ENCODE assay signal across 1 cellular context in the genomic region with DNA sequence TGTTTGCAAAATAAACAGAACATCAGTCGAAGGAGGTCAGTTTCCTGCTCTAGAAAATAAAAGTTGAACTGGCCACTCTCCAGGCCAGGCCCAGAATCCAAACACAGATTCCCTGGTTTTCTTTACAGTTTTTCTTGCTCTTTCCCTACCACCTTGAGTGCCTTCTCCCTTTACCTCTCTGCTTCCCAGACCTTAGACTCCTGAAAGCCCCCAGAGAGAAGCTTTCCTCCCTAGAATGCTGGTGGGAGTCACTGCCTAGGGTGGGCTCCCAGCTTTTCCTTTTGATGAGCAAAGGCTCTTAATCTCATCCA.
TF ChIP-seq lines count a peak whose summit lies in the region.

No MANE protein-coding gene starts in this region.

TF ChIP-seq in GM23338, 12 proteins besides CTCF, POLR2A, EP300 and RAD21 (continued from another document):
- TF ChIP-seq, protein P1, sequence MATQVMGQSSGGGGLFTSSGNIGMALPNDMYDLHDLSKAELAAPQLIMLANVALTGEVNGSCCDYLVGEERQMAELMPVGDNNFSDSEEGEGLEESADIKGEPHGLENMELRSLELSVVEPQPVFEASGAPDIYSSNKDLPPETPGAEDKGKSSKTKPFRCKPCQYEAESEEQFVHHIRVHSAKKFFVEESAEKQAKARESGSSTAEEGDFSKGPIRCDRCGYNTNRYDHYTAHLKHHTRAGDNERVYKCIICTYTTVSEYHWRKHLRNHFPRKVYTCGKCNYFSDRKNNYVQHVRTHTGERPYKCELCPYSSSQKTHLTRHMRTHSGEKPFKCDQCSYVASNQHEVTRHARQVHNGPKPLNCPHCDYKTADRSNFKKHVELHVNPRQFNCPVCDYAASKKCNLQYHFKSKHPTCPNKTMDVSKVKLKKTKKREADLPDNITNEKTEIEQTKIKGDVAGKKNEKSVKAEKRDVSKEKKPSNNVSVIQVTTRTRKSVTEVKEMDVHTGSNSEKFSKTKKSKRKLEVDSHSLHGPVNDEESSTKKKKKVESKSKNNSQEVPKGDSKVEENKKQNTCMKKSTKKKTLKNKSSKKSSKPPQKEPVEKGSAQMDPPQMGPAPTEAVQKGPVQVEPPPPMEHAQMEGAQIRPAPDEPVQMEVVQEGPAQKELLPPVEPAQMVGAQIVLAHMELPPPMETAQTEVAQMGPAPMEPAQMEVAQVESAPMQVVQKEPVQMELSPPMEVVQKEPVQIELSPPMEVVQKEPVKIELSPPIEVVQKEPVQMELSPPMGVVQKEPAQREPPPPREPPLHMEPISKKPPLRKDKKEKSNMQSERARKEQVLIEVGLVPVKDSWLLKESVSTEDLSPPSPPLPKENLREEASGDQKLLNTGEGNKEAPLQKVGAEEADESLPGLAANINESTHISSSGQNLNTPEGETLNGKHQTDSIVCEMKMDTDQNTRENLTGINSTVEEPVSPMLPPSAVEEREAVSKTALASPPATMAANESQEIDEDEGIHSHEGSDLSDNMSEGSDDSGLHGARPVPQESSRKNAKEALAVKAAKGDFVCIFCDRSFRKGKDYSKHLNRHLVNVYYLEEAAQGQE (IDR thresholded peaks at IDR 0.05; ENCODE audit: unreplicated experiment), result no peak
- no peak for TF ChIP-seq ZNF114 (CRISPR knock-in tag; IDR thresholded peaks at IDR 0.05)
- no peak for TF ChIP-seq EZH2phosphoT487 (IDR thresholded peaks at IDR 0.05; ENCODE audit: unreplicated experiment)
- TF ChIP-seq CREB1 (CRISPR knock-in tag; IDR thresholded peaks at IDR 0.05; ENCODE audit: low read depth), result no peak
- TF ChIP-seq, protein P2, sequence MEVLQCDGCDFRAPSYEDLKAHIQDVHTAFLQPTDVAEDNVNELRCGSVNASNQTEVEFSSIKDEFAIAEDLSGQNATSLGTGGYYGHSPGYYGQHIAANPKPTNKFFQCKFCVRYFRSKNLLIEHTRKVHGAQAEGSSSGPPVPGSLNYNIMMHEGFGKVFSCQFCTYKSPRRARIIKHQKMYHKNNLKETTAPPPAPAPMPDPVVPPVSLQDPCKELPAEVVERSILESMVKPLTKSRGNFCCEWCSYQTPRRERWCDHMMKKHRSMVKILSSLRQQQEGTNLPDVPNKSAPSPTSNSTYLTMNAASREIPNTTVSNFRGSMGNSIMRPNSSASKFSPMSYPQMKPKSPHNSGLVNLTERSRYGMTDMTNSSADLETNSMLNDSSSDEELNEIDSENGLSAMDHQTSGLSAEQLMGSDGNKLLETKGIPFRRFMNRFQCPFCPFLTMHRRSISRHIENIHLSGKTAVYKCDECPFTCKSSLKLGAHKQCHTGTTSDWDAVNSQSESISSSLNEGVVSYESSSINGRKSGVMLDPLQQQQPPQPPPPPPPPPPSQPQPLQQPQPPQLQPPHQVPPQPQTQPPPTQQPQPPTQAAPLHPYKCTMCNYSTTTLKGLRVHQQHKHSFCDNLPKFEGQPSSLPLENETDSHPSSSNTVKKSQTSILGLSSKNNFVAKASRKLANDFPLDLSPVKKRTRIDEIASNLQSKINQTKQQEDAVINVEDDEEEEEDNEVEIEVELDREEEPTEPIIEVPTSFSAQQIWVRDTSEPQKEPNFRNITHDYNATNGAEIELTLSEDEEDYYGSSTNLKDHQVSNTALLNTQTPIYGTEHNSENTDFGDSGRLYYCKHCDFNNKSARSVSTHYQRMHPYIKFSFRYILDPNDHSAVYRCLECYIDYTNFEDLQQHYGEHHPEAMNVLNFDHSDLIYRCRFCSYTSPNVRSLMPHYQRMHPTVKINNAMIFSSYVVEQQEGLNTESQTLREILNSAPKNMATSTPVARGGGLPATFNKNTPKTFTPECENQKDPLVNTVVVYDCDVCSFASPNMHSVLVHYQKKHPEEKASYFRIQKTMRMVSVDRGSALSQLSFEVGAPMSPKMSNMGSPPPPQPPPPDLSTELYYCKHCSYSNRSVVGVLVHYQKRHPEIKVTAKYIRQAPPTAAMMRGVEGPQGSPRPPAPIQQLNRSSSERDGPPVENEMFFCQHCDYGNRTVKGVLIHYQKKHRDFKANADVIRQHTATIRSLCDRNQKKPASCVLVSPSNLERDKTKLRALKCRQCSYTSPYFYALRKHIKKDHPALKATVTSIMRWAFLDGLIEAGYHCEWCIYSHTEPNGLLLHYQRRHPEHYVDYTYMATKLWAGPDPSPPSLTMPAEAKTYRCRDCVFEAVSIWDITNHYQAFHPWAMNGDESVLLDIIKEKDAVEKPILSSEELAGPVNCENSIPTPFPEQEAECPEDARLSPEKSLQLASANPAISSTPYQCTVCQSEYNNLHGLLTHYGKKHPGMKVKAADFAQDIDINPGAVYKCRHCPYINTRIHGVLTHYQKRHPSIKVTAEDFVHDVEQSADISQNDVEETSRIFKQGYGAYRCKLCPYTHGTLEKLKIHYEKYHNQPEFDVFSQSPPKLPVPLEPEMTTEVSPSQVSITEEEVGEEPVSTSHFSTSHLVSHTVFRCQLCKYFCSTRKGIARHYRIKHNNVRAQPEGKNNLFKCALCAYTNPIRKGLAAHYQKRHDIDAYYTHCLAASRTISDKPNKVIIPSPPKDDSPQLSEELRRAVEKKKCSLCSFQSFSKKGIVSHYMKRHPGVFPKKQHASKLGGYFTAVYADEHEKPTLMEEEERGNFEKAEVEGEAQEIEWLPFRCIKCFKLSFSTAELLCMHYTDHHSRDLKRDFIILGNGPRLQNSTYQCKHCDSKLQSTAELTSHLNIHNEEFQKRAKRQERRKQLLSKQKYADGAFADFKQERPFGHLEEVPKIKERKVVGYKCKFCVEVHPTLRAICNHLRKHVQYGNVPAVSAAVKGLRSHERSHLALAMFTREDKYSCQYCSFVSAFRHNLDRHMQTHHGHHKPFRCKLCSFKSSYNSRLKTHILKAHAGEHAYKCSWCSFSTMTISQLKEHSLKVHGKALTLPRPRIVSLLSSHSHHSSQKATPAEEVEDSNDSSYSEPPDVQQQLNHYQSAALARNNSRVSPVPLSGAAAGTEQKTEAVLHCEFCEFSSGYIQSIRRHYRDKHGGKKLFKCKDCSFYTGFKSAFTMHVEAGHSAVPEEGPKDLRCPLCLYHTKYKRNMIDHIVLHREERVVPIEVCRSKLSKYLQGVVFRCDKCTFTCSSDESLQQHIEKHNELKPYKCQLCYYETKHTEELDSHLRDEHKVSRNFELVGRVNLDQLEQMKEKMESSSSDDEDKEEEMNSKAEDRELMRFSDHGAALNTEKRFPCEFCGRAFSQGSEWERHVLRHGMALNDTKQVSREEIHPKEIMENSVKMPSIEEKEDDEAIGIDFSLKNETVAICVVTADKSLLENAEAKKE (CRISPR knock-in tag; IDR thresholded peaks at IDR 0.05), result no peak
- TF ChIP-seq POLR2AphosphoS5 (IDR thresholded peaks at IDR 0.05; ENCODE audit: low read depth), result no peak
- TF ChIP-seq NANOG (IDR thresholded peaks at IDR 0.05; ENCODE audit: borderline replicate concordance), result no peak
- TF ChIP-seq, protein P3, sequence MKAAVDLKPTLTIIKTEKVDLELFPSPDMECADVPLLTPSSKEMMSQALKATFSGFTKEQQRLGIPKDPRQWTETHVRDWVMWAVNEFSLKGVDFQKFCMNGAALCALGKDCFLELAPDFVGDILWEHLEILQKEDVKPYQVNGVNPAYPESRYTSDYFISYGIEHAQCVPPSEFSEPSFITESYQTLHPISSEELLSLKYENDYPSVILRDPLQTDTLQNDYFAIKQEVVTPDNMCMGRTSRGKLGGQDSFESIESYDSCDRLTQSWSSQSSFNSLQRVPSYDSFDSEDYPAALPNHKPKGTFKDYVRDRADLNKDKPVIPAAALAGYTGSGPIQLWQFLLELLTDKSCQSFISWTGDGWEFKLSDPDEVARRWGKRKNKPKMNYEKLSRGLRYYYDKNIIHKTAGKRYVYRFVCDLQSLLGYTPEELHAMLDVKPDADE (IDR thresholded peaks at IDR 0.05), result no peak
- TF ChIP-seq STAT1 (IDR thresholded peaks at IDR 0.05; ENCODE audit: unreplicated experiment), result no peak
